ENCODE assay signal across 8 cellular contexts in genomic region chr11:61567286-61568061, GRCh38. TPM values are rescaled to one million over a fixed set of nuclear protein-coding genes. Genes with fewer than 3 reads are reported as not detected.
DNase-seq lines count a peak whose midpoint lies in the region; ATAC-seq and TF ChIP-seq lines count a peak whose summit lies in the region.

No MANE protein-coding gene starts in this region.

- peaks cover 86% of the 10 kb centered on the region for H3K27me3 Mint-ChIP-seq in neural crest cell (ENCODE audit: low read depth)

- in situ Hi-C loops in GM23248 (cut with MboI), result no loop called here
- in situ Hi-C loops in Panc1 (cut with HindIII; ENCODE audit: low pct_unique_long_range_greater_than_20kb, low sequenced_read_pairs), result no loop called here

- peak; percentile 91 for ATAC-seq in Panc1
- no peak for ATAC-seq in HG02885 (IDR thresholded peaks at IDR 0.05; ENCODE audit: poor library complexity, unreplicated experiment)
- no peak for ATAC-seq in HG02870 (IDR thresholded peaks at IDR 0.05; ENCODE audit: unreplicated experiment)

- DNase-seq in GM23248 (peak; percentile 85), Panc1 (ENCODE audit: low read depth, low spot score) (no peak), activated T-helper 1 cell treated with Interleukin-2 at 50 U/mL for 16 hours (ENCODE audit: low read depth) (peak; percentile 38), fibroblast of the conjunctiva (ENCODE audit: low read depth) (peak; percentile 49), neural crest cell (ENCODE audit: low read depth, low spot score) (peak; percentile 94), stromal cell of bone marrow (ENCODE audit: low read depth) (peak; percentile 41)

- POLR2A ChIA-PET in Panc1 (lab: Charles Lee), result no interaction called here

- H3K4me3 ChIP-seq in GM23248, result peak overlapping the region; percentile 57
- no peak overlapping the region for H3K4me3 ChIP-seq in Panc1 (ENCODE audit: low read depth in 2 of 2, low read length in 2 of 2)

- H3K27me3 ChIP-seq in GM23248 (replicated peaks; ENCODE audit: insufficient read depth) (peaks cover 7% of the 10 kb centered on the region), Panc1 (ENCODE audit: control insufficient read depth, insufficient read depth, low read length) (peaks cover 8% of the 10 kb centered on the region)

- no TSS peak for BruUV-seq in Panc1 (replicated peaks; lab: Mats Ljungman, UMichigan)

- peak overlapping the region; percentile 15 for H3K4me3 Mint-ChIP-seq in neural crest cell

- H3K27ac Mint-ChIP-seq in neural crest cell (ENCODE audit: unreplicated experiment), result no peak overlapping the region

- no peak overlapping the region for H3K9ac ChIP-seq in GM23248

- no peaks in the 10 kb centered on the region for H3F3A ChIP-seq in GM23248 (ENCODE audit: insufficient read depth)

- CTCF ChIA-PET in Panc1 (lab: Charles Lee), result interaction anchor here (0.6 to 1.2 kb wide), 6 partner anchors 8 to 99 kb away, joined by 3 to 14 read pairs (median 4); no protein-coding TSS in a partner anchor

- peaks cover 8% of the 10 kb centered on the region for H3K4me1 Mint-ChIP-seq in neural crest cell

- H3K4me2 ChIP-seq in GM23248 (ENCODE audit: unreplicated experiment), result no peak overlapping the region

- intact Hi-C loops in Panc1 (cut with micrococcal nuclease; ENCODE audit: unreplicated experiment), result no loop called here

- no peak overlapping the region for H2AFZ ChIP-seq in GM23248

- WGBS in GM23248 (ENCODE audit: low coverage in 1 of 2, low lambda C conversion rate in 2 of 2, missing lambda C conversion rate in 2 of 2), 2 experiments, result 5% methylated on average over 34 to 37 of the region's 46 CpGs

- H3K4me1 ChIP-seq in GM23248 (ENCODE audit: insufficient read depth), result no peaks in the 10 kb centered on the region
- H3K4me1 ChIP-seq in Panc1 (ENCODE audit: control insufficient read depth, insufficient read depth, low read length), result no peaks in the 10 kb centered on the region

- H3K27ac ChIP-seq in GM23248 (no peak overlapping the region), Panc1 (ENCODE audit: low read length) (no peak overlapping the region)

- H3K9me3 ChIP-seq in GM23248 (ENCODE audit: low read depth), result no peaks in the 10 kb centered on the region
- no peaks in the 10 kb centered on the region for H3K9me3 ChIP-seq in Panc1 (ENCODE audit: control insufficient read depth, insufficient read depth, low read depth, low read length)

- no peaks in the 10 kb centered on the region for H3K36me3 Mint-ChIP-seq in neural crest cell (ENCODE audit: low read depth)

- no peaks in the 10 kb centered on the region for H3K36me3 ChIP-seq in GM23248 (ENCODE audit: low read depth)
- H3K36me3 ChIP-seq in Panc1 (ENCODE audit: control insufficient read depth, insufficient read depth, low read length), result no peaks in the 10 kb centered on the region

- H3K79me2 ChIP-seq in GM23248 (ENCODE audit: insufficient read depth), result no peaks in the 10 kb centered on the region

- TF ChIP-seq CTCF in Panc1 (IDR thresholded peaks at IDR 0.05) (peak; percentile 90), neural crest cell (conservative IDR thresholded peaks at IDR 0.05) (peak; percentile 96)

- no peaks in the 10 kb centered on the region for H3K9me2 ChIP-seq in GM23248 (ENCODE audit: insufficient read depth)

- H4K20me1 ChIP-seq in GM23248 (ENCODE audit: insufficient read depth), result no peaks in the 10 kb centered on the region

- no peaks in the 10 kb centered on the region for H3K9me3 Mint-ChIP-seq in neural crest cell

RNA-seq across cellular contexts. Expression of gene SYT7, which starts 13.4 kb away (rescaled TPM):
- total RNA-seq in GM23248 (2014; rRNA removed; shearing (Covaris generic)), result 1.5 and 1.9 TPM in 2 replicates
- polyA plus RNA-seq in GM23248 (2016; fragmentation: Nextera tagmentation; extraction: Ambion mirVana), result 0.40 and 0.72 TPM in 2 replicates
- 2.5 TPM for total RNA-seq in Panc1 (2021; ENCODE audit: unreplicated experiment)
- polyA plus RNA-seq in Panc1 (2012; ENCODE audit: insufficient read length), result 4.2 TPM
- 3.8 and 4.1 TPM in 2 replicates for total RNA-seq in neural crest cell

RNA-seq across cellular contexts. Expression of gene LRRC10B, which starts 58.9 kb away (rescaled TPM):
- total RNA-seq in GM23248 (2014; rRNA removed; shearing (Covaris generic)), result 0.43 TPM in 1 of 2 replicates, not detected in the other
- not detected in 2 replicates for polyA plus RNA-seq in GM23248 (2016; fragmentation: Nextera tagmentation; extraction: Ambion mirVana)
- total RNA-seq in Panc1 (2021; ENCODE audit: unreplicated experiment) (0.23 TPM), neural crest cell (2.8 and 2.9 TPM in 2 replicates)
- 0.17 TPM for polyA plus RNA-seq in Panc1 (2012; ENCODE audit: insufficient read length)
